Comparison of ENCODE assay signal across 12 cellular contexts in genomic region chr5:171630670-171631065, GRCh38.
DNase-seq lines count a peak whose midpoint lies in the region; ATAC-seq and TF ChIP-seq lines count a peak whose summit lies in the region.
"Had no signal": no experiment of that assay in that cellular context is flagged by ENCODE, and none has a peak within 500 bp of the region (broad histone marks: within the 10 kb centered on the region; RNA-seq: fewer than 3 reads in every experiment).

No MANE protein-coding gene starts in this region.

- no peaks in the 10 kb centered on the region for H3K36me3 Mint-ChIP-seq in endodermal cell (ENCODE audit: low read depth)

- POLR2A ChIA-PET in SK-N-SH (lab: Yijun Ruan, JAX) = no interaction called here

- 88% methylated on average over 3 of the region's 3 CpGs for WGBS in SK-N-SH (ENCODE audit: low lambda C conversion rate)
- 90 to 94% methylated on average over 2 to 3 of the region's 3 CpGs for WGBS in endodermal cell (ENCODE audit: insufficient coverage in 1 of 2, insufficient read length in 1 of 2), 2 experiments
- WGBS in smooth muscle cell (ENCODE audit: low lambda C conversion rate) = 92% methylated on average over 3 of the region's 3 CpGs

- H3K27ac ChIP-seq in SK-N-SH (ENCODE audit: low read depth in 2 of 2, low read length in 1 of 2) (no peak overlapping the region), MM.1S (ENCODE audit: low read length) (peak overlapping the region; percentile 58; the same call in 1 of the 2 replicates), endodermal cell (ENCODE audit: low read depth, low read length) (no peak overlapping the region), smooth muscle cell (ENCODE audit: low read depth) (no peak overlapping the region)
- H3K27ac ChIP-seq: 22Rv1, SJSA1 had no signal

- no peak for TF ChIP-seq EP300 in SK-N-SH (IDR thresholded peaks at IDR 0.05; ENCODE audit: borderline replicate concordance in 1 of 2, low read depth in 1 of 2, low read length in 1 of 2)

- no peak overlapping the region for H3K4me3 Mint-ChIP-seq in endodermal cell

- H3K9me2 ChIP-seq in SK-N-SH = no peaks in the 10 kb centered on the region
- no peaks in the 10 kb centered on the region for H3K9me2 ChIP-seq in MM.1S (replicated peaks; ENCODE audit: insufficient read depth, low read length)

- H3K4me3 ChIP-seq in SK-N-SH (ENCODE audit: low read depth in 2 of 2, low read length in 1 of 2) (no peak overlapping the region), MM.1S (ENCODE audit: low read length) (peak overlapping the region; percentile 42), endodermal cell (ENCODE audit: low read length) (no peak overlapping the region), smooth muscle cell (no peak overlapping the region)
- H3K4me3 ChIP-seq: SJSA1 had no signal

- H3K79me2 ChIP-seq in SK-N-SH (ENCODE audit: insufficient read depth) (no peaks in the 10 kb centered on the region), MM.1S (ENCODE audit: low read length) (no peaks in the 10 kb centered on the region), smooth muscle cell (ENCODE audit: low read depth) (no peaks in the 10 kb centered on the region)

- ATAC-seq in SK-N-SH treated with all-trans-retinoic acid at 6 μM for 48 hours = no peak
- ATAC-seq in GM19463 (IDR thresholded peaks at IDR 0.05; ENCODE audit: unreplicated experiment) = no peak

- H3K9me3 ChIP-seq in SK-N-SH (no peaks in the 10 kb centered on the region), MM.1S (replicated peaks; ENCODE audit: insufficient read depth, low read length) (no peaks in the 10 kb centered on the region), endodermal cell (ENCODE audit: control insufficient read depth, low read length) (no peaks in the 10 kb centered on the region), smooth muscle cell (replicated peaks; ENCODE audit: low read depth) (no peaks in the 10 kb centered on the region)
- H3K9me3 ChIP-seq: SJSA1 had no signal

- peaks cover 45% of the 10 kb centered on the region for H3K27me3 Mint-ChIP-seq in endodermal cell (ENCODE audit: insufficient read depth)

- H3K9ac ChIP-seq in SK-N-SH (no peak overlapping the region), MM.1S (ENCODE audit: low read length) (peak overlapping the region; percentile 24; the same call in 1 of the 2 replicates), endodermal cell (ENCODE audit: extremely low read depth, low read length, poor library complexity, severe bottlenecking) (no peak overlapping the region), smooth muscle cell (ENCODE audit: low read depth) (no peak overlapping the region)

- H3K27me3 ChIP-seq in SK-N-SH (ENCODE audit: insufficient read depth) (0 out of 2 replicates have a peak, but pooled peaks cover 9% of the 10 kb centered on the region), MM.1S (replicated peaks; ENCODE audit: insufficient read depth, low read length) (no peaks in the 10 kb centered on the region), endodermal cell (ENCODE audit: control insufficient read depth, insufficient read depth, low read length, poor library complexity, severe bottlenecking) (peaks cover 10% of the 10 kb centered on the region), smooth muscle cell (ENCODE audit: low read depth) (peaks cover 32% of the 10 kb centered on the region)

- no peaks in the 10 kb centered on the region for H4K20me1 ChIP-seq in SK-N-SH (ENCODE audit: insufficient read depth)
- H4K20me1 ChIP-seq in MM.1S (ENCODE audit: insufficient read depth, low read length) = no peaks in the 10 kb centered on the region
- H4K20me1 ChIP-seq in smooth muscle cell (ENCODE audit: low read depth) = no peaks in the 10 kb centered on the region

- H3F3A ChIP-seq in SK-N-SH (replicated peaks; ENCODE audit: insufficient read depth) = no peaks in the 10 kb centered on the region
- H3F3A ChIP-seq in MM.1S (ENCODE audit: insufficient read depth, low read length) = peaks cover 30% of the 10 kb centered on the region
- no peaks in the 10 kb centered on the region for H3F3A ChIP-seq in smooth muscle cell (ENCODE audit: low read depth)

- H3K4me1 ChIP-seq in SK-N-SH (ENCODE audit: control insufficient read depth in 1 of 2, insufficient read depth in 2 of 2, low read depth in 1 of 2, low read length in 1 of 2) (peaks cover 0 to 11% of the 10 kb centered on the region in 2 experiments; a peak in 1 of 4 replicates), MM.1S (ENCODE audit: low read length) (peaks cover 42% of the 10 kb centered on the region), endodermal cell (ENCODE audit: control insufficient read depth, insufficient read depth, low read length) (no peaks in the 10 kb centered on the region), smooth muscle cell (ENCODE audit: low read depth) (peaks cover 3% of the 10 kb centered on the region)

- peaks cover 2% of the 10 kb centered on the region for H3K4me1 Mint-ChIP-seq in endodermal cell

- CTCF ChIA-PET in SK-N-SH (lab: Yijun Ruan, JAX) = interaction anchor here (0.6 to 4.9 kb wide), 38 partner anchors 9 to 663 kb away, joined by 3 to 33 read pairs (median 4); partner anchors contain the start of gene FGF18

- peaks cover 5% of the 10 kb centered on the region for H3K9me3 Mint-ChIP-seq in endodermal cell

- H3K27ac Mint-ChIP-seq in endodermal cell = no peak overlapping the region
- H3K27ac Mint-ChIP-seq: H9 had no signal

- H3K4me2 ChIP-seq in SK-N-SH = no peak overlapping the region
- H3K4me2 ChIP-seq in MM.1S (ENCODE audit: low read depth, low read length) = peak overlapping the region; percentile 88; the same call in 1 of the 2 replicates
- H3K4me2 ChIP-seq in smooth muscle cell = peak overlapping the region; percentile 80

- H2AFZ ChIP-seq in SK-N-SH (ENCODE audit: low read depth) = 0 out of 2 replicates have a peak overlapping the region, but pooled peaks have one; percentile 35
- H2AFZ ChIP-seq in MM.1S (ENCODE audit: low read length) = peak overlapping the region; percentile 61; the same call in 1 of the 2 replicates
- H2AFZ ChIP-seq in smooth muscle cell (ENCODE audit: low read depth) = no peak overlapping the region

- H3K36me3 ChIP-seq in SK-N-SH (replicated peaks in 1 of 2; ENCODE audit: control insufficient read depth in 1 of 2, insufficient read depth in 2 of 2, low read length in 1 of 2) (no peaks in the 10 kb centered on the region), MM.1S (replicated peaks; ENCODE audit: insufficient read depth, low read length) (no peaks in the 10 kb centered on the region), endodermal cell (ENCODE audit: control insufficient read depth, insufficient read depth, low read length) (no peaks in the 10 kb centered on the region), smooth muscle cell (ENCODE audit: low read depth) (no peaks in the 10 kb centered on the region)
- H3K36me3 ChIP-seq: SJSA1 had no signal

- TF ChIP-seq RAD21 in SK-N-SH (IDR thresholded peaks at IDR 0.05; ENCODE audit: low read length) = no peak

- TF ChIP-seq CTCF in SK-N-SH (IDR thresholded peaks at IDR 0.05) = no peak
- TF ChIP-seq CTCF in MM.1S (IDR thresholded peaks at IDR 0.05; ENCODE audit: low read length) = no peak
- TF ChIP-seq CTCF in endodermal cell (conservative IDR thresholded peaks at IDR 0.05) = no peak
- TF ChIP-seq CTCF in smooth muscle cell (IDR thresholded peaks at IDR 0.05; ENCODE audit: borderline replicate concordance, insufficient read depth, poor library complexity, severe bottlenecking) = no peak

- DNase-seq in SK-N-SH = no peak
- peak; percentile 92 for DNase-seq in MM.1S
- peak; percentile 34 for DNase-seq in endodermal cell
- DNase-seq in smooth muscle cell (lab: John Stamatoyannopoulos, UW; ENCODE audit: unreplicated experiment) = no peak
- DNase-seq in NCI-H2171 (lab: John Stamatoyannopoulos, UW) = no peak
- no peak for DNase-seq in occipital lobe (lab: John Stamatoyannopoulos, UW)
- DNase-seq: MV-4-11 had no signal

TF ChIP-seq in SK-N-SH, 30 proteins besides CTCF, POLR2A, EP300 and RAD21:
- TF ChIP-seq MEF2A (IDR thresholded peaks at IDR 0.05; ENCODE audit: borderline replicate concordance, low read depth) (no peak), YY1 (IDR thresholded peaks at IDR 0.05; ENCODE audit: low read depth) (no peak), FOXJ3 (CRISPR knock-in tag; IDR thresholded peaks at IDR 0.05) (no peak), MAX (IDR thresholded peaks at IDR 0.05; ENCODE audit: low read depth) (no peak)
TF ChIP-seq in SK-N-SH: peak in this region for 0.

TF ChIP-seq in SK-N-SH treated with all-trans-retinoic acid at 6 μM for 48 hours, 23 proteins besides CTCF, POLR2A, EP300 and RAD21:
- TF ChIP-seq ESRRG (CRISPR knock-in tag; IDR thresholded peaks at IDR 0.05) = no peak
- no peak for TF ChIP-seq ZFP3 (CRISPR knock-in tag; IDR thresholded peaks at IDR 0.05)
- TF ChIP-seq CREB5 (CRISPR knock-in tag; IDR thresholded peaks at IDR 0.05; ENCODE audit: low read depth) = no peak
- no peak for TF ChIP-seq OSR1 (CRISPR knock-in tag; IDR thresholded peaks at IDR 0.05)
- no peak for TF ChIP-seq ISL1 (CRISPR knock-in tag; IDR thresholded peaks at IDR 0.05)
- TF ChIP-seq ARNTL (CRISPR knock-in tag; IDR thresholded peaks at IDR 0.05; ENCODE audit: borderline replicate concordance, low read depth) = no peak
- TF ChIP-seq PPARA (CRISPR knock-in tag; IDR thresholded peaks at IDR 0.05; ENCODE audit: borderline replicate concordance) = no peak
- no peak for TF ChIP-seq ZNF565 (CRISPR knock-in tag; conservative IDR thresholded peaks at IDR 0.05; ENCODE audit: low read depth)

Comparison
In these comparisons a context has a peak if more than half of its experiments do, and no peak if none do; other contexts are left out.
1. DNase-seq: peak in MM.1S (single experiment) and endodermal cell (single experiment); none in SK-N-SH (single experiment), smooth muscle cell (single experiment), NCI-H2171 (single experiment) and occipital lobe (single experiment).